14 cellular contexts compared by ENCODE assay signal in genomic region chr13:99610702-99611289, GRCh38. TPM values are rescaled to one million over a fixed set of nuclear protein-coding genes. Genes with fewer than 3 reads are reported as not detected.
A peak's percentile ranks its signal among the peaks of the same experiment; 100 is the strongest.
DNase-seq lines count a peak whose midpoint lies in the region; ATAC-seq, FAIRE-seq and TF ChIP-seq lines count a peak whose summit lies in the region.
"Had no signal": no experiment of that assay in that cellular context is flagged by ENCODE, and none has a peak within 500 bp of the region (broad histone marks: within the 10 kb centered on the region; RNA-seq: fewer than 3 reads in every experiment).

No MANE protein-coding gene starts in this region.

- TF ChIP-seq EP300 in K562 (IDR thresholded peaks at IDR 0.05; ENCODE audit: low read length) = no peak

- H3K9me2 ChIP-seq in Loucy (replicated peaks; ENCODE audit: low read depth, low read length) = no peaks in the 10 kb centered on the region

- no peaks in the 10 kb centered on the region for H3K27me3 ChIP-seq in Loucy (ENCODE audit: insufficient read depth, low read length, poor library complexity, severe bottlenecking)
- H3K27me3 ChIP-seq in K562 (ENCODE audit: control insufficient read depth in 2 of 2, insufficient read depth in 2 of 2, low read length in 2 of 2) = no peaks in the 10 kb centered on the region
- H3K27me3 ChIP-seq: SJCRH30, tibial nerve had no signal

- H3K4me2 ChIP-seq in Loucy (ENCODE audit: low read depth, low read length, poor library complexity, severe bottlenecking) (peak overlapping the region; percentile 8), K562 (ENCODE audit: insufficient read depth, low read length) (peak overlapping the region; percentile 25; the same call in 1 of the 2 replicates)

- intact Hi-C loops in K562 (cut with micrococcal nuclease) = loop anchor here (5.0 kb wide), 1 partner anchor 83 kb away; no protein-coding TSS in a partner anchor

- no peak overlapping the region for H3K9ac ChIP-seq in Loucy (ENCODE audit: low read depth, low read length, poor library complexity, severe bottlenecking)
- H3K9ac ChIP-seq in K562 (ENCODE audit: insufficient read depth in 1 of 2, low read depth in 2 of 2, low read length in 2 of 2) = no peak overlapping the region

- ATAC-seq in K562 (no peak), GM18505 (IDR thresholded peaks at IDR 0.05; ENCODE audit: unreplicated experiment) (no peak), GM21367 (IDR thresholded peaks at IDR 0.05; ENCODE audit: unreplicated experiment) (no peak)
- ATAC-seq: activated CD4-positive, alpha-beta T cell treated with anti-CD3 and anti-CD28 coated beads for 36 hours had no signal

- TF ChIP-seq CTCF in Loucy (conservative IDR thresholded peaks at IDR 0.05; ENCODE audit: low read length) = peak; percentile 51
- TF ChIP-seq CTCF in K562 (IDR thresholded peaks at IDR 0.05 in 2 of 3, conservative IDR thresholded peaks at IDR 0.05 in 1 of 3; ENCODE audit: insufficient read depth in 2 of 3, low read depth in 1 of 3, low read length in 3 of 3) = peak; percentile 30 to 46 (median 42); a peak in 5 of 6 replicates

- TF ChIP-seq RAD21 in K562 (CRISPR knock-in tag; conservative IDR thresholded peaks at IDR 0.05 in 1 of 2, IDR thresholded peaks at IDR 0.05 in 1 of 2) = peak in 1 of 2 experiments; percentile 19; a peak in 2 of 4 replicates

- peaks cover 17% of the 10 kb centered on the region for H3K4me1 ChIP-seq in Loucy (ENCODE audit: insufficient read depth, low read length, poor library complexity, severe bottlenecking)
- H3K4me1 ChIP-seq in K562 (replicated peaks in 1 of 2; ENCODE audit: control insufficient read depth in 2 of 2, insufficient read depth in 2 of 2, low read length in 2 of 2) = peaks cover 5 to 13% of the 10 kb centered on the region in 2 experiments; a peak in 4 of 5 replicates
- H3K4me1 ChIP-seq: SJCRH30 had no signal

- in situ Hi-C loops in K562 (cut with MboI) = no loop called here

- POLR2A ChIA-PET in K562 (lab: Yijun Ruan, JAX) = no interaction called here

- H4K20me1 ChIP-seq in Loucy (ENCODE audit: insufficient read depth, low read length, poor library complexity, severe bottlenecking) (no peaks in the 10 kb centered on the region), K562 (replicated peaks; ENCODE audit: control insufficient read depth, insufficient read depth, low read length) (peaks cover 5% of the 10 kb centered on the region; the same call in 1 of the 2 replicates)

- CTCF ChIA-PET in K562 (lab: Yijun Ruan, JAX; ENCODE audit: low intra/inter-chr PET ratio) = no interaction called here

- 29% methylated on average over 4 of the region's 4 CpGs for WGBS in K562 (ENCODE audit: insufficient coverage, low coverage, missing lambda C conversion rate)

- no peaks in the 10 kb centered on the region for H3F3A ChIP-seq in Loucy (ENCODE audit: low read depth)

- H3K4me3 ChIP-seq in Loucy (ENCODE audit: low read length, poor library complexity, severe bottlenecking) (no peak overlapping the region), K562 (no peak overlapping the region)
- H3K4me3 ChIP-seq: SJCRH30, tibial nerve had no signal

- H3K79me2 ChIP-seq in Loucy (ENCODE audit: insufficient read depth, low read length) (no peaks in the 10 kb centered on the region), K562 (ENCODE audit: control insufficient read depth, insufficient read depth, low read length) (no peaks in the 10 kb centered on the region)

- BruUV-seq in K562 (replicated peaks; lab: Mats Ljungman, UMichigan) = no TSS peak

- TF ChIP-seq POLR2A in K562 (conservative IDR thresholded peaks at IDR 0.05) = no peak
- TF ChIP-seq POLR2A in GM18505 (IDR thresholded peaks at IDR 0.05; ENCODE audit: borderline replicate concordance, extremely low read depth, insufficient read depth, insufficient read length) = no peak

- DNase-seq in NCI-H82 (lab: John Stamatoyannopoulos, UW) (peak; percentile 22), NCI-H82 treated with DMSO at 0.1 percent for 48 hours (lab: John Stamatoyannopoulos, UW; ENCODE audit: unreplicated experiment) (no peak), K562 (ENCODE audit: extremely low read depth in 1 of 4, low spot score in 3 of 4) (peak in 1 of 4 experiments; percentile 17), renal cortical epithelial cell (ENCODE audit: low read depth) (peak; percentile 34), NCI-H774 (lab: John Stamatoyannopoulos, UW) (no peak)
- DNase-seq: ACHN; activated CD4-positive, alpha-beta T cell treated with anti-CD3 and anti-CD28 coated beads for 36 hours; IMR-90; NCI-H510A; SJCRH30 had no signal

- peak; percentile 26 for FAIRE-seq in K562 (lab: Jason Lieb, UNC)

- H3K36me3 ChIP-seq in Loucy (ENCODE audit: insufficient read depth, low read length) (no peaks in the 10 kb centered on the region), K562 (ENCODE audit: control insufficient read depth, insufficient read depth, low read length) (no peaks in the 10 kb centered on the region)
- H3K36me3 ChIP-seq: SJCRH30, tibial nerve had no signal

- H3K9me3 ChIP-seq in Loucy (ENCODE audit: insufficient read depth, low read depth, low read length) (no peaks in the 10 kb centered on the region), K562 (replicated peaks; ENCODE audit: control insufficient read depth, insufficient read depth, low read depth, low read length) (no peaks in the 10 kb centered on the region)
- H3K9me3 ChIP-seq: SJCRH30, tibial nerve had no signal

- no peak overlapping the region for H3K27ac ChIP-seq in K562 (ENCODE audit: extremely low read depth, low read depth, low read length)
- H3K27ac ChIP-seq: SJCRH30, tibial nerve had no signal

- H3K9me1 ChIP-seq in K562 (ENCODE audit: control insufficient read depth, insufficient read depth, low read length) = peaks cover 5% of the 10 kb centered on the region

- H2AFZ ChIP-seq in Loucy (ENCODE audit: low read length) (no peak overlapping the region), K562 (ENCODE audit: low read depth, low read length) (0 out of 2 replicates have a peak overlapping the region, but pooled peaks have one; percentile 44)

TF ChIP-seq in K562, 482 proteins besides CTCF, POLR2A, EP300 and RAD21:
- TF ChIP-seq ZNF76 (CRISPR knock-in tag; IDR thresholded peaks at IDR 0.05; ENCODE audit: borderline replicate concordance) (no peak), NRF1 (conservative IDR thresholded peaks at IDR 0.05 in 1 of 2, IDR thresholded peaks at IDR 0.05 in 1 of 2) (peak; percentile 48 to 65; a peak in 3 of 4 replicates)

RNA-seq across cellular contexts. Expression of gene CLYBL, which starts 4.3 kb away (rescaled TPM):
- total RNA-seq in K562 (2011; cell fraction: chromatin; rRNA removed; ENCODE audit: low replicate concordance) = 1.4 and 6.8 TPM in 2 replicates
- total RNA-seq in K562 (2011; cell fraction: nucleolus; rRNA removed) = 1.2 and 1.4 TPM in 2 replicates
- 3.0 and 3.7 TPM in 2 replicates for total RNA-seq in K562 (2011; cell fraction: nucleoplasm; rRNA removed)
- total RNA-seq in K562 (2014; rRNA removed) (1.2 and 1.8 TPM in 2 replicates), K562 (2014; rRNA removed; fragmentation: Illumina TruSeq; extraction: Trizol) (2.3 and 3.3 TPM in 2 replicates), K562 (2015; rRNA removed; fragmentation: Illumina TruSeq; extraction: Trizol) (2.4 and 4.3 TPM in 2 replicates), K562 (2021) (2.5 and 2.9 TPM in 2 replicates), renal cortical epithelial cell (2.8 and 11.0 TPM in 2 replicates)
- polyA plus RNA-seq in K562 (2011; rRNA removed) (4.1 and 5.0 TPM in 2 replicates), K562 (2014; fragmentation: Illumina TruSeq; extraction: Trizol) (2.9 and 3.4 TPM in 2 replicates), K562 (2014; fragmentation: Nextera tagmentation; extraction: Ambion mirVana) (1 to 10 TPM; 2.0 to 2.1 TPM), K562 (2014; rRNA removed) (2.1 and 4.3 TPM in 2 replicates)
- 2.1 and 2.7 TPM in 2 replicates for polyA plus RNA-seq in K562 (2011; cell fraction: cytosol; rRNA removed)
- polyA plus RNA-seq in K562 (2011; cell fraction: nucleus; rRNA removed) = 8.2 and 9.9 TPM in 2 replicates
- 2.8 and 5.0 TPM in 2 replicates for polyA plus RNA-seq in K562 (2012)
- 1.6 and 3.5 TPM in 2 replicates for polyA minus RNA-seq in K562 (2011; rRNA and poly(A)+ RNA removed)
- polyA minus RNA-seq in K562 (2011; cell fraction: cytosol; rRNA and poly(A)+ RNA removed) = not detected in 2 replicates
- polyA minus RNA-seq in K562 (2011; cell fraction: nucleus; rRNA and poly(A)+ RNA removed) = 4.3 and 5.2 TPM in 2 replicates

Comparison
In these comparisons a context has a peak if more than half of its experiments do, and no peak if none do; other contexts are left out.
1. DNase-seq: peak in NCI-H82 (single experiment) and renal cortical epithelial cell (single experiment); none in NCI-H82 treated with DMSO at 0.1 percent for 48 hours (single experiment) and NCI-H774 (single experiment).